Comparison of ENCODE assay signal across 27 cellular contexts in genomic region chr1:3838788-3839187, GRCh38.
"Had no signal": no experiment of that assay in that cellular context is flagged by ENCODE, and none has a peak within 500 bp of the region (broad histone marks: within the 10 kb centered on the region; RNA-seq: fewer than 3 reads in every experiment).

No MANE protein-coding gene starts in this region.

- H3K27ac ChIP-seq: neural progenitor cell, ovary, parathyroid adenoma, psoas muscle, right lobe of liver, sigmoid colon, stomach, thoracic aorta, thyroid gland, tibial nerve, upper lobe of left lung, vagina had no signal

- H3K9ac ChIP-seq: neural progenitor cell, parathyroid adenoma had no signal

- H3K4me3 Mint-ChIP-seq: natural killer cell treated with Interleukin-12 subunit alpha and Interleukin-12 subunit beta and Interleukin-15 and Interleukin-18, amount 100 ng/mL, for 72 hours; nephron progenitor cell; neural progenitor cell; stimulated activated effector memory CD8-positive, alpha-beta T cell treated with anti-CD3 and anti-CD28 coated beads, Interleukin-12 subunit alpha, Interleukin-12 subunit beta, amount 100 ng/mL, for 72 hours; stimulated activated naive B cell treated with anti-CD40 and anti-IgM and Interleukin-4, amounts not matched to agents 10 μg/mL and 1 μg/mL and 100 μg/mL, for 72 hours; stimulated activated naive CD8-positive, alpha-beta T cell treated with anti-CD3 and anti-CD28 coated beads, Interleukin-15, Interleukin-2, amounts not matched to agents 100 ng/mL and 50 ng/mL, for 24 hours had no signal

- H3K4me2 ChIP-seq: neural progenitor cell had no signal

- H3K9me3 Mint-ChIP-seq: natural killer cell treated with Interleukin-12 subunit alpha and Interleukin-12 subunit beta and Interleukin-15 and Interleukin-18, amount 100 ng/mL, for 72 hours; neural progenitor cell; stimulated activated effector memory CD8-positive, alpha-beta T cell treated with anti-CD3 and anti-CD28 coated beads, Interleukin-12 subunit alpha, Interleukin-12 subunit beta, amount 100 ng/mL, for 72 hours; stimulated activated naive CD8-positive, alpha-beta T cell treated with anti-CD3 and anti-CD28 coated beads, Interleukin-15, Interleukin-2, amounts not matched to agents 100 ng/mL and 50 ng/mL, for 24 hours had no signal

- H3K9me3 ChIP-seq: right lobe of liver, thoracic aorta, thyroid gland, vagina had no signal

- H3K4me1 ChIP-seq: neural progenitor cell, parathyroid adenoma, psoas muscle, right lobe of liver, sigmoid colon, stomach, thyroid gland, tibial nerve, upper lobe of left lung, vagina had no signal

- H3K27me3 ChIP-seq: neural progenitor cell, ovary, right lobe of liver, sigmoid colon, stomach, thyroid gland, tibial nerve, upper lobe of left lung, vagina had no signal

- ATAC-seq: natural killer cell treated with Interleukin-12 subunit alpha and Interleukin-12 subunit beta and Interleukin-15 and Interleukin-18, amount 100 ng/mL, for 72 hours; psoas muscle; right cardiac atrium; right lobe of liver; stimulated activated effector memory CD8-positive, alpha-beta T cell treated with anti-CD3 and anti-CD28 coated beads, Interleukin-12 subunit alpha, Interleukin-12 subunit beta, amount 100 ng/mL, for 72 hours; stimulated activated naive B cell treated with anti-CD40 and anti-IgM and Interleukin-4, amounts not matched to agents 10 μg/mL and 1 μg/mL and 100 μg/mL, for 72 hours had no signal

- H3K4me1 Mint-ChIP-seq: neural progenitor cell; stimulated activated effector memory CD8-positive, alpha-beta T cell treated with anti-CD3 and anti-CD28 coated beads, Interleukin-12 subunit alpha, Interleukin-12 subunit beta, amount 100 ng/mL, for 72 hours had no signal

- DNase-seq: nephron progenitor cell; occipital lobe; ovary; psoas muscle; right cardiac atrium; right lobe of liver; small intestine; stimulated activated CD4-positive, alpha-beta T cell treated with anti-CD3 and anti-CD28 coated beads, Interleukin-15, amount 100 ng/mL, for 24 hours; stimulated activated CD4-positive, alpha-beta T cell treated with anti-CD3 and anti-CD28 coated beads, Interleukin-2, amount 100 ng/mL, for 24 hours; stimulated activated CD4-positive, alpha-beta T cell treated with anti-CD3 and anti-CD28 coated beads, Interleukin-2, amount 100 ng/mL, for 48 hours; stimulated activated CD4-positive, alpha-beta T cell treated with anti-CD3 and anti-CD28 coated beads, Interleukin-4, amount 100 ng/mL, for 24 hours; stimulated activated naive B cell treated with anti-CD40 and anti-IgM and Interleukin-4, amounts not matched to agents 10 μg/mL and 1 μg/mL and 100 μg/mL, for 72 hours; stimulated activated naive CD4-positive, alpha-beta T cell treated with Interleukin-2 at 50 U/mL for 16 hours; stomach; thyroid gland; trophoblast cell; upper lobe of left lung had no signal

- H3K36me3 ChIP-seq: neural progenitor cell, ovary had no signal

- H3K27me3 Mint-ChIP-seq: natural killer cell treated with Interleukin-12 subunit alpha and Interleukin-12 subunit beta and Interleukin-15 and Interleukin-18, amount 100 ng/mL, for 72 hours; progenitor cell of endocrine pancreas; stimulated activated naive B cell treated with anti-CD40 and anti-IgM and Interleukin-4, amounts not matched to agents 10 μg/mL and 1 μg/mL and 100 μg/mL, for 72 hours; stimulated activated naive CD8-positive, alpha-beta T cell treated with anti-CD3 and anti-CD28 coated beads, Interleukin-15, Interleukin-2, amounts not matched to agents 100 ng/mL and 50 ng/mL, for 24 hours had no signal

- H3K4me3 ChIP-seq: neural progenitor cell, ovary, psoas muscle, right lobe of liver, sigmoid colon, stomach, thoracic aorta, thyroid gland, tibial nerve, upper lobe of left lung, vagina had no signal

- H3K27ac Mint-ChIP-seq: natural killer cell treated with Interleukin-12 subunit alpha and Interleukin-12 subunit beta and Interleukin-15 and Interleukin-18, amount 100 ng/mL, for 72 hours; nephron progenitor cell; neural progenitor cell; progenitor cell of endocrine pancreas; stimulated activated effector memory CD8-positive, alpha-beta T cell treated with anti-CD3 and anti-CD28 coated beads, Interleukin-12 subunit alpha, Interleukin-12 subunit beta, amount 100 ng/mL, for 72 hours; stimulated activated naive B cell treated with anti-CD40 and anti-IgM and Interleukin-4, amounts not matched to agents 10 μg/mL and 1 μg/mL and 100 μg/mL, for 72 hours; stimulated activated naive CD8-positive, alpha-beta T cell treated with anti-CD3 and anti-CD28 coated beads, Interleukin-15, Interleukin-2, amounts not matched to agents 100 ng/mL and 50 ng/mL, for 24 hours had no signal
